In the genomic region with DNA sequence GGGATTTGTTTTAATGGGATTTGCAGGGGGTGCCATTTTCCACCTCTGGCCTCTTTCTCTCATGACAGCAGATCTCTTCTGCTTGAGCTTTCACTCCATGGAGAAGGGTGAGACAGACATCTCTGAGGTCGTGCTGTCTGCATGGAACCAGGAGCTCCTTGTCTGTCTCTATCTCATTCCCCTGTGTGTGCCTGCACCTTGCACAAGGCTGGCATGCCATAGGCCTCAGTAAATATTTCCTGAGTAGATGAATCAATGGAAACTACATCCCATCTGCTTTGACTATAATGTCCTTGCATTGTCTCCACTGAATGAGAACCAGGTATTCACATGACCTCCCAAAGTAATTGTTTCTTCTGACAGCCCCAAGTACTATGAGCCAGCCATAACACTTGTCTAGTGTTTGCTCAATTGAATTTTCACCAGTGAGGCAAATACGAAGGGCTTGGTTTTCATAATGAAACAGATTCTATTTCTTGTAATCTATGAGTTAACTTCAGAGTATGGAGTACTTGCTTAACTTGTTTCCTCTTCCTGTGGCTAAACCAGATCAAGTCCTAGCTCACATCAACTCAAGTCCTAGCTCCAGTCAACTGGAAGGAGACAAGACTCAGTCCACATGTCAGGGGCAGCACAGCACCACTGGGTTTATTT, we compare ENCODE assay signal across 11 cellular contexts. TPM values are rescaled to one million over a fixed set of nuclear protein-coding genes. Genes with fewer than 3 reads are reported as not detected.
DNase-seq lines count a peak whose midpoint lies in the region; ATAC-seq lines count a peak whose summit lies in the region.
"Had no signal": no experiment of that assay in that cellular context is flagged by ENCODE, and none has a peak within 500 bp of the region (broad histone marks: within the 10 kb centered on the region; RNA-seq: fewer than 3 reads in every experiment).

No MANE protein-coding gene starts in this region.

- H3K4me3 Mint-ChIP-seq in activated CD4-positive, alpha-beta T cell treated with anti-CD3 and anti-CD28 coated beads for 36 hours, result no peak overlapping the region
- no peak overlapping the region for H3K4me3 Mint-ChIP-seq in activated naive CD8-positive, alpha-beta T cell treated with anti-CD3 and anti-CD28 coated beads, Interleukin-2, amount 50 U/mL, for 24 hours
- H3K4me3 Mint-ChIP-seq in naive thymus-derived CD4-positive, alpha-beta T cell, result peak overlapping the region in 1 of 10 donors; percentile 76
- H3K4me3 Mint-ChIP-seq: activated T-cell treated with anti-CD3 and anti-CD28 coated beads, Interleukin-2, amount 50 U/mL, for 4 hours had no signal

- H3K27ac Mint-ChIP-seq in activated CD4-positive, alpha-beta T cell treated with anti-CD3 and anti-CD28 coated beads for 36 hours, result no peak overlapping the region
- no peak overlapping the region for H3K27ac Mint-ChIP-seq in activated naive CD8-positive, alpha-beta T cell treated with anti-CD3 and anti-CD28 coated beads, Interleukin-2, amount 50 U/mL, for 24 hours
- peak overlapping the region in 1 of 9 donors; percentile 86 for H3K27ac Mint-ChIP-seq in naive thymus-derived CD4-positive, alpha-beta T cell

- POLR2A ChIA-PET in activated CD4-positive, alpha-beta T cell treated with anti-CD3 and anti-CD28 coated beads for 36 hours (lab: Charles Lee), result no interaction called here
- POLR2A ChIA-PET in naive thymus-derived CD4-positive, alpha-beta T cell (lab: Charles Lee), result no interaction called here

- no peaks in the 10 kb centered on the region for H3K9me3 ChIP-seq in naive thymus-derived CD4-positive, alpha-beta T cell (ENCODE audit: control insufficient read depth in 2 of 3, low read length in 3 of 3)

- no peak overlapping the region for H3K27ac ChIP-seq in naive thymus-derived CD4-positive, alpha-beta T cell (ENCODE audit: low read depth, low read length)

- no peaks in the 10 kb centered on the region for H3K4me1 ChIP-seq in naive thymus-derived CD4-positive, alpha-beta T cell (ENCODE audit: control insufficient read depth in 2 of 2, insufficient read depth in 2 of 2, low read length in 2 of 2)

- H3K36me3 ChIP-seq in naive thymus-derived CD4-positive, alpha-beta T cell (ENCODE audit: control insufficient read depth in 2 of 3, insufficient read depth in 3 of 3, low read length in 3 of 3), result no peaks in the 10 kb centered on the region

- DNase-seq in activated CD4-positive, alpha-beta T cell treated with anti-CD3 and anti-CD28 coated beads for 36 hours, result no peak
- DNase-seq in activated CD4-positive, alpha-beta T cell treated with anti-CD3 and anti-CD28 coated beads, Interleukin-2, amount 50 U/mL, for 4 hours, result no peak
- peak; percentile 33 for DNase-seq in NCI-H1092 treated with DMSO at 0.1 percent for 48 hours (lab: John Stamatoyannopoulos, UW)
- DNase-seq in activated naive CD8-positive, alpha-beta T cell treated with anti-CD3 and anti-CD28 coated beads, Interleukin-2, amount 50 U/mL, for 24 hours, result no peak
- no peak for DNase-seq in naive thymus-derived CD4-positive, alpha-beta T cell
- no peak for DNase-seq in NCI-H2196 (lab: John Stamatoyannopoulos, UW; ENCODE audit: unreplicated experiment)
- DNase-seq in stimulated activated CD4-positive, alpha-beta T cell treated with anti-CD3 and anti-CD28 coated beads, Interleukin-2, amount 100 ng/mL, for 48 hours, result no peak
- DNase-seq in DMS 273 treated with DMSO at 0.1 percent for 48 hours (lab: John Stamatoyannopoulos, UW), result no peak
- DNase-seq: activated T-cell treated with anti-CD3 and anti-CD28 coated beads, Interleukin-2, amount 50 U/mL, for 4 hours; posterior cingulate gyrus had no signal

- no peak overlapping the region for H3K4me3 ChIP-seq in naive thymus-derived CD4-positive, alpha-beta T cell (ENCODE audit: low read length)

- peak; percentile 95 for ATAC-seq in activated CD4-positive, alpha-beta T cell treated with anti-CD3 and anti-CD28 coated beads for 36 hours
- peak; percentile 63 for ATAC-seq in activated naive CD8-positive, alpha-beta T cell treated with anti-CD3 and anti-CD28 coated beads, Interleukin-2, amount 50 U/mL, for 24 hours
- peak; percentile 61 for ATAC-seq in naive thymus-derived CD4-positive, alpha-beta T cell
- ATAC-seq: SK-N-SH treated with all-trans-retinoic acid at 6 μM for 48 hours had no signal

- H3K4me1 Mint-ChIP-seq in activated CD4-positive, alpha-beta T cell treated with anti-CD3 and anti-CD28 coated beads for 36 hours, result peaks cover 7% of the 10 kb centered on the region
- peaks cover 3% of the 10 kb centered on the region for H3K4me1 Mint-ChIP-seq in activated naive CD8-positive, alpha-beta T cell treated with anti-CD3 and anti-CD28 coated beads, Interleukin-2, amount 50 U/mL, for 24 hours
- peaks cover 0 to 16% (median 0%) of the 10 kb centered on the region in 7 donors for H3K4me1 Mint-ChIP-seq in naive thymus-derived CD4-positive, alpha-beta T cell

- H3K27me3 ChIP-seq in naive thymus-derived CD4-positive, alpha-beta T cell (ENCODE audit: control insufficient read depth in 2 of 2, insufficient read depth in 2 of 2, low read length in 2 of 2), result no peaks in the 10 kb centered on the region

- intact Hi-C loops in activated CD4-positive, alpha-beta T cell treated with anti-CD3 and anti-CD28 coated beads for 36 hours (cut with DNase I, micrococcal nuclease), result no loop called here
- intact Hi-C loops in naive thymus-derived CD4-positive, alpha-beta T cell (cut with micrococcal nuclease), result loop anchor here in 1 of 2 donors (2.0 kb wide), 1 partner anchor 33 kb away; a partner anchor contains a TSS

- H3K36me3 Mint-ChIP-seq in activated CD4-positive, alpha-beta T cell treated with anti-CD3 and anti-CD28 coated beads for 36 hours (ENCODE audit: low read depth), result no peaks in the 10 kb centered on the region
- H3K36me3 Mint-ChIP-seq in activated naive CD8-positive, alpha-beta T cell treated with anti-CD3 and anti-CD28 coated beads, Interleukin-2, amount 50 U/mL, for 24 hours (ENCODE audit: low read depth), result no peaks in the 10 kb centered on the region
- peaks cover 0 to 19% (median 0%) of the 10 kb centered on the region in 5 donors for H3K36me3 Mint-ChIP-seq in naive thymus-derived CD4-positive, alpha-beta T cell

- H3K9me3 Mint-ChIP-seq in activated CD4-positive, alpha-beta T cell treated with anti-CD3 and anti-CD28 coated beads for 36 hours (ENCODE audit: low read depth), result no peaks in the 10 kb centered on the region
- no peaks in the 10 kb centered on the region for H3K9me3 Mint-ChIP-seq in activated naive CD8-positive, alpha-beta T cell treated with anti-CD3 and anti-CD28 coated beads, Interleukin-2, amount 50 U/mL, for 24 hours
- H3K9me3 Mint-ChIP-seq in naive thymus-derived CD4-positive, alpha-beta T cell, result peaks cover 0 to 9% (median 1%) of the 10 kb centered on the region in 11 donors
- H3K9me3 Mint-ChIP-seq: activated T-cell treated with anti-CD3 and anti-CD28 coated beads, Interleukin-2, amount 50 U/mL, for 4 hours had no signal

- peaks cover 15% of the 10 kb centered on the region for H3K27me3 Mint-ChIP-seq in activated CD4-positive, alpha-beta T cell treated with anti-CD3 and anti-CD28 coated beads for 36 hours
- H3K27me3 Mint-ChIP-seq in activated naive CD8-positive, alpha-beta T cell treated with anti-CD3 and anti-CD28 coated beads, Interleukin-2, amount 50 U/mL, for 24 hours, result peaks cover 16% of the 10 kb centered on the region
- peaks cover 0 to 39% (median 20%) of the 10 kb centered on the region in 5 donors for H3K27me3 Mint-ChIP-seq in naive thymus-derived CD4-positive, alpha-beta T cell

- CTCF ChIA-PET in activated CD4-positive, alpha-beta T cell treated with anti-CD3 and anti-CD28 coated beads for 36 hours (lab: Charles Lee), result interaction anchor here (0.9 kb wide), 1 partner anchor 12 kb away, joined by 4 read pairs; no protein-coding TSS in a partner anchor
- CTCF ChIA-PET in naive thymus-derived CD4-positive, alpha-beta T cell (lab: Charles Lee), result no interaction called here

RNA-seq across cellular contexts. Expression of a gene that starts 32.3 kb away (rescaled TPM):
- not detected for total RNA-seq in activated CD4-positive, alpha-beta T cell treated with anti-CD3 and anti-CD28 coated beads for 36 hours
- total RNA-seq in naive thymus-derived CD4-positive, alpha-beta T cell, result under 1 TPM in 3 of 5 experiments, not detected in 2; 0.19 to 0.73 (median 0.27) TPM
- polyA plus RNA-seq in naive thymus-derived CD4-positive, alpha-beta T cell, result not detected
- total RNA-seq: activated T-cell treated with anti-CD3 and anti-CD28 coated beads, Interleukin-2, amount 50 U/mL, for 4 hours had no signal
